23 cellular contexts compared by ENCODE assay signal in genomic region chr12:58285551-58285950, GRCh38.
A peak's percentile ranks its signal among the peaks of the same experiment; 100 is the strongest.
DNase-seq lines count a peak whose midpoint lies in the region; ATAC-seq and TF ChIP-seq lines count a peak whose summit lies in the region.
"Had no signal": no experiment of that assay in that cellular context is flagged by ENCODE, and none has a peak within 500 bp of the region (broad histone marks: within the 10 kb centered on the region; RNA-seq: fewer than 3 reads in every experiment).

No MANE protein-coding gene starts in this region.

- no peak overlapping the region for H3K4me3 Mint-ChIP-seq in stimulated activated memory B cell treated with anti-CD40 and anti-IgM and Interleukin-4, amounts not matched to agents 10 μg/mL and 1 μg/mL and 100 μg/mL, for 72 hours
- H3K4me3 Mint-ChIP-seq: activated B cell treated with CpG ODN at 0.5 μM for 24 hours; activated T-helper 17 cell treated with anti-CD3 and anti-CD28 coated beads, Interleukin-2, amount 50 U/mL, for 72 hours; T-helper 2 cell treated with Interferon-gamma antibody and Interleukin-4, amounts not matched to agents 5 μg/mL and 100 μg/mL, for 36 hours; type B pancreatic cell had no signal

- no peak for TF ChIP-seq CTCF in GM13976 (IDR thresholded peaks at IDR 0.05; ENCODE audit: borderline replicate concordance, control extremely low read depth, extremely low read depth, insufficient read depth, missing control alignments)

- peaks cover 9% of the 10 kb centered on the region for H3K27me3 Mint-ChIP-seq in stimulated activated memory B cell treated with anti-CD40 and anti-IgM and Interleukin-4, amounts not matched to agents 10 μg/mL and 1 μg/mL and 100 μg/mL, for 72 hours
- H3K27me3 Mint-ChIP-seq: type B pancreatic cell had no signal

- H3K4me1 Mint-ChIP-seq in stimulated activated memory B cell treated with anti-CD40 and anti-IgM and Interleukin-4, amounts not matched to agents 10 μg/mL and 1 μg/mL and 100 μg/mL, for 72 hours, result no peaks in the 10 kb centered on the region
- H3K4me1 Mint-ChIP-seq: activated B cell treated with CpG ODN at 0.5 μM for 24 hours; activated T-helper 17 cell treated with anti-CD3 and anti-CD28 coated beads, Interleukin-2, amount 50 U/mL, for 72 hours had no signal

- no peaks in the 10 kb centered on the region for H3K36me3 Mint-ChIP-seq in stimulated activated memory B cell treated with anti-CD40 and anti-IgM and Interleukin-4, amounts not matched to agents 10 μg/mL and 1 μg/mL and 100 μg/mL, for 72 hours
- H3K36me3 Mint-ChIP-seq: activated naive CD4-positive, alpha-beta T cell treated with anti-CD3 and anti-CD28 coated beads, Interleukin-2, amount 50 U/mL, for 72 hours; type B pancreatic cell had no signal

- DNase-seq in DMS 273 (lab: John Stamatoyannopoulos, UW; ENCODE audit: unreplicated experiment) (peak; percentile 85), NCI-H1694 treated with DMSO at 0.1 percent for 48 hours (lab: John Stamatoyannopoulos, UW) (peak; percentile 17), ecto neural progenitor cell (ENCODE audit: low spot score) (peak; percentile 78), myocyte (ENCODE audit: low read depth) (peak; percentile 31), SW 1271 (lab: John Stamatoyannopoulos, UW) (no peak), HuH-7 (ENCODE audit: low spot score) (no peak), GM13976 (ENCODE audit: low spot score) (no peak)
- DNase-seq: activated B cell treated with CpG ODN at 0.5 μM for 24 hours; activated CD4-positive, alpha-beta T cell treated with anti-CD3 and anti-CD28 coated beads, Interleukin-2, amount 50 U/mL, for 48 hours; activated CD8-positive, alpha-beta memory T cell treated with anti-CD3 and anti-CD28 coated beads, Interleukin-2, amount 50 U/mL, for 48 hours; anterior cingulate cortex; DMS79; NCI-H1417; NCI-H748 treated with DMSO at 0.1 percent for 48 hours; occipital lobe; small intestine; stimulated activated CD4-positive, alpha-beta T cell treated with anti-CD3 and anti-CD28 coated beads, Interleukin-1b, Interleukin-23, amount 100 ng/mL, for 48 hours had no signal

- no peak overlapping the region for H3K27ac Mint-ChIP-seq in stimulated activated memory B cell treated with anti-CD40 and anti-IgM and Interleukin-4, amounts not matched to agents 10 μg/mL and 1 μg/mL and 100 μg/mL, for 72 hours
- H3K27ac Mint-ChIP-seq: activated B cell treated with CpG ODN at 0.5 μM for 24 hours; activated naive CD4-positive, alpha-beta T cell treated with anti-CD3 and anti-CD28 coated beads, Interleukin-2, amount 50 U/mL, for 72 hours; activated T-helper 17 cell treated with anti-CD3 and anti-CD28 coated beads, Interleukin-2, amount 50 U/mL, for 72 hours; T-helper 2 cell treated with Interferon-gamma antibody and Interleukin-4, amounts not matched to agents 5 μg/mL and 100 μg/mL, for 36 hours; type B pancreatic cell had no signal

- ATAC-seq in stimulated activated memory B cell treated with anti-CD40 and anti-IgM and Interleukin-4, amounts not matched to agents 10 μg/mL and 1 μg/mL and 100 μg/mL, for 72 hours, result no peak
- ATAC-seq: activated naive CD4-positive, alpha-beta T cell treated with anti-CD3 and anti-CD28 coated beads, Interleukin-2, amount 50 U/mL, for 72 hours; activated T-helper 17 cell treated with anti-CD3 and anti-CD28 coated beads, Interleukin-2, amount 50 U/mL, for 72 hours; HCT116 had no signal

- in situ Hi-C loops in GM13976 (cut with MboI; ENCODE audit: low sequenced_read_pairs, unreplicated experiment), result no loop called here

- peaks cover 13% of the 10 kb centered on the region for H3K9me3 Mint-ChIP-seq in stimulated activated memory B cell treated with anti-CD40 and anti-IgM and Interleukin-4, amounts not matched to agents 10 μg/mL and 1 μg/mL and 100 μg/mL, for 72 hours

Comparison
In these comparisons a context has a peak if more than half of its experiments do, and no peak if none do; other contexts are left out.
1. DNase-seq: peak in DMS 273 (single experiment), NCI-H1694 treated with DMSO at 0.1 percent for 48 hours (single experiment), ecto neural progenitor cell (single experiment) and myocyte (single experiment); none in SW 1271 (0 of 2), HuH-7 (single experiment) and GM13976 (single experiment).